15 cellular contexts compared by ENCODE assay signal in genomic region chr2:32788106-32788505, GRCh38.
DNase-seq lines count a peak whose midpoint lies in the region; ATAC-seq and TF ChIP-seq lines count a peak whose summit lies in the region.
"Had no signal": no experiment of that assay in that cellular context is flagged by ENCODE, and none has a peak within 500 bp of the region (broad histone marks: within the 10 kb centered on the region; RNA-seq: fewer than 3 reads in every experiment).

No MANE protein-coding gene starts in this region.

- no peak overlapping the region for H2AFZ ChIP-seq in GM23248

- no peak overlapping the region for H3K27ac ChIP-seq in GM23248

- no peaks in the 10 kb centered on the region for H3K9me2 ChIP-seq in GM23248 (ENCODE audit: insufficient read depth)

- no peak for ATAC-seq in T-helper 17 cell

- H3K4me3 Mint-ChIP-seq in mesothelial cell of epicardium (no peak overlapping the region), T-helper 17 cell (no peak overlapping the region), endothelial cell (ENCODE audit: unreplicated experiment) (no peak overlapping the region)
- H3K4me3 Mint-ChIP-seq: CD8-positive, alpha-beta memory T cell had no signal

- H3K27me3 ChIP-seq in GM23248 (replicated peaks; ENCODE audit: insufficient read depth), result no peaks in the 10 kb centered on the region

- H3K27ac Mint-ChIP-seq in mesothelial cell of epicardium (peak overlapping the region; percentile 10), T-helper 17 cell (no peak overlapping the region), endothelial cell (ENCODE audit: unreplicated experiment) (no peak overlapping the region)
- H3K27ac Mint-ChIP-seq: CD8-positive, alpha-beta memory T cell had no signal

- no peaks in the 10 kb centered on the region for H3F3A ChIP-seq in GM23248 (ENCODE audit: insufficient read depth)

- no peak overlapping the region for H3K9ac ChIP-seq in GM23248

- DNase-seq in D341Med (ENCODE audit: low spot score), result peak; percentile 33
- DNase-seq in GM23248, result peak; percentile 4
- DNase-seq in choroid plexus epithelial cell (ENCODE audit: low read depth), result peak; percentile 28
- no peak for DNase-seq in mesothelial cell of epicardium (ENCODE audit: low spot score in 2 of 2, unreplicated experiment in 2 of 2)
- DNase-seq in T-helper 17 cell, result no peak
- no peak for DNase-seq in midbrain (lab: John Stamatoyannopoulos, UW)
- no peak for DNase-seq in endothelial cell (ENCODE audit: low spot score)
- DNase-seq: C1 segment of cervical spinal cord; CD8-positive, alpha-beta memory T cell; GF-D8; KBM-7; MV-4-11; NCI-H187; NCI-H2107; NCI-H226 had no signal

- H3K9me3 Mint-ChIP-seq in mesothelial cell of epicardium (peaks cover 45% of the 10 kb centered on the region), endothelial cell (ENCODE audit: unreplicated experiment) (no peaks in the 10 kb centered on the region)
- H3K9me3 Mint-ChIP-seq: CD8-positive, alpha-beta memory T cell had no signal

- H3K79me2 ChIP-seq in GM23248 (ENCODE audit: insufficient read depth), result no peaks in the 10 kb centered on the region

- H3K4me1 ChIP-seq in GM23248 (ENCODE audit: insufficient read depth), result no peaks in the 10 kb centered on the region

- 0 out of 2 replicates have a peak, but pooled peaks cover 2% of the 10 kb centered on the region for H3K36me3 ChIP-seq in GM23248 (ENCODE audit: low read depth)

- TF ChIP-seq CTCF in choroid plexus epithelial cell (conservative IDR thresholded peaks at IDR 0.05; ENCODE audit: low read depth, low read length), result no peak
- no peak for TF ChIP-seq CTCF in mesothelial cell of epicardium (IDR thresholded peaks at IDR 0.05; ENCODE audit: unreplicated experiment)
- TF ChIP-seq CTCF in endothelial cell (IDR thresholded peaks at IDR 0.05; ENCODE audit: unreplicated experiment), result no peak

- H3K4me1 Mint-ChIP-seq in mesothelial cell of epicardium (peaks cover 9% of the 10 kb centered on the region), T-helper 17 cell (peaks cover 4% of the 10 kb centered on the region), endothelial cell (ENCODE audit: unreplicated experiment) (peaks cover 15% of the 10 kb centered on the region)

- no peaks in the 10 kb centered on the region for H4K20me1 ChIP-seq in GM23248 (ENCODE audit: insufficient read depth)

- H3K27me3 Mint-ChIP-seq in mesothelial cell of epicardium (ENCODE audit: low read depth), result no peaks in the 10 kb centered on the region
- H3K27me3 Mint-ChIP-seq in T-helper 17 cell, result no peaks in the 10 kb centered on the region
- H3K27me3 Mint-ChIP-seq in endothelial cell (ENCODE audit: unreplicated experiment), result no peaks in the 10 kb centered on the region
- H3K27me3 Mint-ChIP-seq: CD8-positive, alpha-beta memory T cell had no signal

- H3K9me3 ChIP-seq in GM23248 (ENCODE audit: low read depth) (no peaks in the 10 kb centered on the region), T-helper 17 cell (ENCODE audit: control insufficient read depth, low read length, poor library complexity, severe bottlenecking) (no peaks in the 10 kb centered on the region)

- no peak overlapping the region for H3K4me2 ChIP-seq in GM23248 (ENCODE audit: unreplicated experiment)

- H3K4me3 ChIP-seq in GM23248 (no peak overlapping the region), choroid plexus epithelial cell (ENCODE audit: low read depth, low read length) (no peak overlapping the region)

- H3K36me3 Mint-ChIP-seq in mesothelial cell of epicardium, result peaks cover 44% of the 10 kb centered on the region
- H3K36me3 Mint-ChIP-seq in T-helper 17 cell (ENCODE audit: low read depth), result peaks cover 31% of the 10 kb centered on the region
- no peaks in the 10 kb centered on the region for H3K36me3 Mint-ChIP-seq in endothelial cell (ENCODE audit: low read depth, unreplicated experiment)

- in situ Hi-C loops in GM23248 (cut with MboI), result loop anchor here (25.0 kb wide), 1 partner anchor 799 kb away; the partner anchor contains the start of gene FAM98A

- 62 to 67% methylated on average over 1 of the region's 1 CpG for WGBS in GM23248 (ENCODE audit: low coverage in 1 of 2, low lambda C conversion rate in 2 of 2, missing lambda C conversion rate in 2 of 2), 2 experiments

Comparison
In these comparisons a context has a peak if more than half of its experiments do, and no peak if none do; other contexts are left out.
1. DNase-seq: peak in D341Med (single experiment), GM23248 (single experiment) and choroid plexus epithelial cell (single experiment); none in mesothelial cell of epicardium (0 of 2), T-helper 17 cell (0 of 3), midbrain (single experiment) and endothelial cell (single experiment).